Comparison of ENCODE assay signal across 7 cellular contexts in the genomic region with DNA sequence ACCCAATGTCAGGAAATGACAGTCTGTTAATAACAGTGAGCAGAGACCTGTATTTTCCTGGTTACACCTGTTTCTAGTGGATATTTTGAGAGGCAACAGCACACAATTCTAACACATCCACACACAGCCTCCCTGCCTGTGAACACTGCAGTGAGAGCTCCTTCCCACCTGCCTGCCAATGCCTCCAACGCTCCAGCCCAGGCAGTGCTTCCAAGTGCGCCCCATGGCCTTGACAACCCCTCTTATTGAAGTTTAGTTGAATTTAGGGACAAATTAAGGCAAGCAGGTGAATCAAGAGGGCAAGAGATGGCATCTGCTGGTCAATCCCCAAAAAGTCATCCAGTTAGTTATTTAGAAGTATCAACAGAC. TPM values are rescaled to one million over a fixed set of nuclear protein-coding genes. Genes with fewer than 3 reads are reported as not detected.
A peak's percentile ranks its signal among the peaks of the same experiment; 100 is the strongest.
DNase-seq lines count a peak whose midpoint lies in the region; ATAC-seq lines count a peak whose summit lies in the region.
"Had no signal": no experiment of that assay in that cellular context is flagged by ENCODE, and none has a peak within 500 bp of the region (broad histone marks: within the 10 kb centered on the region; RNA-seq: fewer than 3 reads in every experiment).

No MANE protein-coding gene starts in this region.

- no peak overlapping the region for H3K9ac ChIP-seq in Karpas-422 (ENCODE audit: low read length)

- ATAC-seq in activated CD8-positive, alpha-beta T cell treated with anti-CD3 and anti-CD28 coated beads, Interleukin-2, amount 10 ng/mL, durations not matched to agents 7 days and 5 days = no peak
- no peak for ATAC-seq in GM18873 (IDR thresholded peaks at IDR 0.05; ENCODE audit: low FRiP score, unreplicated experiment)

- DNase-seq in CD4-positive, alpha-beta memory T cell = no peak
- DNase-seq in activated CD8-positive, alpha-beta T cell treated with anti-CD3 and anti-CD28 coated beads, Interleukin-2, amount 10 ng/mL, durations not matched to agents 7 days and 5 days = no peak
- DNase-seq in myocyte (ENCODE audit: low read depth) (peak; percentile 20), Karpas-422 (no peak), SJCRH30 (no peak)
- DNase-seq: NCI-H1048 had no signal

- no peaks in the 10 kb centered on the region for H3K79me2 ChIP-seq in Karpas-422 (ENCODE audit: low read length)

- H3K9me3 Mint-ChIP-seq in CD4-positive, alpha-beta memory T cell = no peaks in the 10 kb centered on the region
- no peaks in the 10 kb centered on the region for H3K9me3 Mint-ChIP-seq in activated CD8-positive, alpha-beta T cell treated with anti-CD3 and anti-CD28 coated beads, Interleukin-2, amount 10 ng/mL, durations not matched to agents 7 days and 5 days (ENCODE audit: insufficient read depth)

- no peak overlapping the region for H3K4me3 ChIP-seq in CD4-positive, alpha-beta memory T cell (ENCODE audit: low read length in 2 of 2)
- H3K4me3 ChIP-seq in Karpas-422 (ENCODE audit: low read length) (no peak overlapping the region), SJCRH30 (no peak overlapping the region)

- peaks cover 24 to 46% (median 34%) of the 10 kb centered on the region in 4 donors for H3K4me1 Mint-ChIP-seq in CD4-positive, alpha-beta memory T cell
- peaks cover 63% of the 10 kb centered on the region for H3K4me1 Mint-ChIP-seq in activated CD8-positive, alpha-beta T cell treated with anti-CD3 and anti-CD28 coated beads, Interleukin-2, amount 10 ng/mL, durations not matched to agents 7 days and 5 days (ENCODE audit: low read depth)

- no peaks in the 10 kb centered on the region for H3K27me3 ChIP-seq in CD4-positive, alpha-beta memory T cell (ENCODE audit: insufficient read depth, low read length)
- H3K27me3 ChIP-seq in Karpas-422 (ENCODE audit: low read length) = no peaks in the 10 kb centered on the region
- H3K27me3 ChIP-seq in SJCRH30 = no peaks in the 10 kb centered on the region

- H3K9me2 ChIP-seq in Karpas-422 (replicated peaks; ENCODE audit: insufficient read depth, low read length) = no peaks in the 10 kb centered on the region

- POLR2A ChIA-PET in CD4-positive, alpha-beta memory T cell (lab: Charles Lee; ENCODE audit: partially characterized antibody) = interaction anchor here (0.9 to 6.1 kb wide), 5 partner anchors 11 to 158 kb away, joined by 3 to 50 read pairs (median 7); a partner anchor contains a TSS
- POLR2A ChIA-PET in activated CD8-positive, alpha-beta T cell treated with anti-CD3 and anti-CD28 coated beads, Interleukin-2, amount 10 ng/mL, durations not matched to agents 7 days and 5 days (lab: Charles Lee) = interaction anchor here (0.5 to 6.1 kb wide), 4 partner anchors 11 to 37 kb away, joined by 3 to 66 read pairs (median 5); a partner anchor contains a TSS

- H3K36me3 Mint-ChIP-seq in CD4-positive, alpha-beta memory T cell = peaks cover 52 to 61% of the 10 kb centered on the region in 2 donors
- H3K36me3 Mint-ChIP-seq in activated CD8-positive, alpha-beta T cell treated with anti-CD3 and anti-CD28 coated beads, Interleukin-2, amount 10 ng/mL, durations not matched to agents 7 days and 5 days (ENCODE audit: low read depth) = peaks cover 60% of the 10 kb centered on the region

- peak overlapping the region in 1 of 8 donors; percentile 36 for H3K4me3 Mint-ChIP-seq in CD4-positive, alpha-beta memory T cell
- peak overlapping the region; percentile 7 for H3K4me3 Mint-ChIP-seq in activated CD8-positive, alpha-beta T cell treated with anti-CD3 and anti-CD28 coated beads, Interleukin-2, amount 10 ng/mL, durations not matched to agents 7 days and 5 days

- no peak overlapping the region for H3K4me2 ChIP-seq in Karpas-422 (ENCODE audit: low read depth, low read length, poor library complexity, severe bottlenecking)

- H3K27ac ChIP-seq in CD4-positive, alpha-beta memory T cell (ENCODE audit: low read depth, low read length) = peak overlapping the region; percentile 53
- no peak overlapping the region for H3K27ac ChIP-seq in Karpas-422 (ENCODE audit: low read length)
- H3K27ac ChIP-seq in SJCRH30 = no peak overlapping the region

- no peak overlapping the region for H2AFZ ChIP-seq in Karpas-422 (ENCODE audit: low read length)

- H4K20me1 ChIP-seq in Karpas-422 (ENCODE audit: insufficient read depth, low read depth, low read length) = peaks cover 5% of the 10 kb centered on the region; the same call in 1 of the 2 replicates

- intact Hi-C loops in CD4-positive, alpha-beta memory T cell (cut with micrococcal nuclease) = loop anchor here (1.0 kb wide), 2 partner anchors 157 to 192 kb away; no protein-coding TSS in a partner anchor

- H3K27me3 Mint-ChIP-seq in CD4-positive, alpha-beta memory T cell = no peaks in the 10 kb centered on the region
- no peaks in the 10 kb centered on the region for H3K27me3 Mint-ChIP-seq in activated CD8-positive, alpha-beta T cell treated with anti-CD3 and anti-CD28 coated beads, Interleukin-2, amount 10 ng/mL, durations not matched to agents 7 days and 5 days (ENCODE audit: low read depth)

- CTCF ChIA-PET in CD4-positive, alpha-beta memory T cell (lab: Charles Lee; ENCODE audit: partially characterized antibody) = interaction anchor here (1.3 to 6.4 kb wide), 10 partner anchors 10 to 192 kb away, joined by 3 to 54 read pairs (median 12); a partner anchor contains a TSS
- CTCF ChIA-PET in activated CD8-positive, alpha-beta T cell treated with anti-CD3 and anti-CD28 coated beads, Interleukin-2, amount 10 ng/mL, durations not matched to agents 7 days and 5 days (lab: Charles Lee) = interaction anchor here (1.0 to 7.1 kb wide), 9 partner anchors 11 to 193 kb away, joined by 3 to 126 read pairs (median 19); a partner anchor contains a TSS

- peak overlapping the region; percentile 38 to 94 (median 92) for H3K27ac Mint-ChIP-seq in CD4-positive, alpha-beta memory T cell
- peak overlapping the region; percentile 91 for H3K27ac Mint-ChIP-seq in activated CD8-positive, alpha-beta T cell treated with anti-CD3 and anti-CD28 coated beads, Interleukin-2, amount 10 ng/mL, durations not matched to agents 7 days and 5 days

- H3K9me3 ChIP-seq in CD4-positive, alpha-beta memory T cell (ENCODE audit: control insufficient read depth in 1 of 2, low read length in 2 of 2) = no peaks in the 10 kb centered on the region
- H3K9me3 ChIP-seq in Karpas-422 (ENCODE audit: low read length) (no peaks in the 10 kb centered on the region), SJCRH30 (replicated peaks) (no peaks in the 10 kb centered on the region)

- H3K36me3 ChIP-seq in CD4-positive, alpha-beta memory T cell (ENCODE audit: insufficient read depth, low read length) = peaks cover 54% of the 10 kb centered on the region
- H3K36me3 ChIP-seq in Karpas-422 (ENCODE audit: insufficient read depth, low read length) (peaks cover 22% of the 10 kb centered on the region), SJCRH30 (peaks cover 57% of the 10 kb centered on the region)

- H3K4me1 ChIP-seq in CD4-positive, alpha-beta memory T cell (ENCODE audit: insufficient read depth, low read length) = peaks cover 36% of the 10 kb centered on the region
- H3K4me1 ChIP-seq in Karpas-422 (ENCODE audit: low read length) (no peaks in the 10 kb centered on the region), SJCRH30 (peaks cover 6% of the 10 kb centered on the region)

RNA-seq across cellular contexts. Expression of a gene that starts 4.7 kb away (rescaled TPM):
- total RNA-seq in CD4-positive, alpha-beta memory T cell = 1 to 10 TPM; 6.3 to 9.2 TPM
- 10 to 100 TPM in 1 of 2 donors, 1 to 10 TPM in 1; 5.3 to 15.0 TPM for polyA plus RNA-seq in CD4-positive, alpha-beta memory T cell
- total RNA-seq in activated CD8-positive, alpha-beta T cell treated with anti-CD3 and anti-CD28 coated beads, Interleukin-2, amount 10 ng/mL, durations not matched to agents 7 days and 5 days = 10 to 100 TPM; 12.4 to 13.3 TPM
- total RNA-seq in myocyte = 716 and 760 TPM in 2 replicates
- polyA plus RNA-seq in myocyte (2012) = 625 TPM
- total RNA-seq in Karpas-422 (2014; rRNA removed; shearing (Covaris generic); ENCODE audit: low replicate concordance) = 0.45 TPM in 1 of 2 replicates, not detected in the other
- total RNA-seq in SJCRH30 (2014; rRNA removed; shearing (Covaris generic)) = 245 and 247 TPM in 2 replicates

RNA-seq across cellular contexts. Expression of a gene that starts 11.0 kb away (rescaled TPM):
- total RNA-seq in CD4-positive, alpha-beta memory T cell = 10 to 100 TPM; 59.4 to 62.1 TPM
- polyA plus RNA-seq in CD4-positive, alpha-beta memory T cell = 10 to 100 TPM; 22.1 to 40.7 TPM
- 10 to 100 TPM; 59.3 to 61.2 TPM for total RNA-seq in activated CD8-positive, alpha-beta T cell treated with anti-CD3 and anti-CD28 coated beads, Interleukin-2, amount 10 ng/mL, durations not matched to agents 7 days and 5 days
- 22.5 and 33.8 TPM in 2 replicates for total RNA-seq in myocyte
- 31.8 TPM for polyA plus RNA-seq in myocyte (2012)
- total RNA-seq in Karpas-422 (2014; rRNA removed; shearing (Covaris generic); ENCODE audit: low replicate concordance) = 16.2 and 20.5 TPM in 2 replicates
- total RNA-seq in SJCRH30 (2014; rRNA removed; shearing (Covaris generic)) = 36.4 and 39.8 TPM in 2 replicates

RNA-seq across cellular contexts. Expression of a gene that starts 11.2 kb away (rescaled TPM):
- total RNA-seq in CD4-positive, alpha-beta memory T cell = 10 to 100 TPM; 75.5 to 81.4 TPM
- 100 to 1,000 TPM; 134 to 156 TPM for polyA plus RNA-seq in CD4-positive, alpha-beta memory T cell
- total RNA-seq in activated CD8-positive, alpha-beta T cell treated with anti-CD3 and anti-CD28 coated beads, Interleukin-2, amount 10 ng/mL, durations not matched to agents 7 days and 5 days = 10 to 100 TPM; 39.6 to 44.7 TPM
- total RNA-seq in myocyte = 34.8 and 35.8 TPM in 2 replicates
- polyA plus RNA-seq in myocyte (2012) = 40.8 TPM
- 43.4 and 72.4 TPM in 2 replicates for total RNA-seq in Karpas-422 (2014; rRNA removed; shearing (Covaris generic); ENCODE audit: low replicate concordance)
- total RNA-seq in SJCRH30 (2014; rRNA removed; shearing (Covaris generic)) = 33.3 and 39.5 TPM in 2 replicates

RNA-seq across cellular contexts. Expression of a gene that starts 21.7 kb away (rescaled TPM):
- 100 to 1,000 TPM; 327 to 330 TPM for total RNA-seq in CD4-positive, alpha-beta memory T cell
- polyA plus RNA-seq in CD4-positive, alpha-beta memory T cell = 100 to 1,000 TPM in 1 of 2 donors, 10 to 100 TPM in 1; 67.6 to 111 TPM
- total RNA-seq in activated CD8-positive, alpha-beta T cell treated with anti-CD3 and anti-CD28 coated beads, Interleukin-2, amount 10 ng/mL, durations not matched to agents 7 days and 5 days = 100 to 1,000 TPM; 420 to 444 TPM
- total RNA-seq in myocyte = 154 and 180 TPM in 2 replicates
- 124 TPM for polyA plus RNA-seq in myocyte (2012)
- 328 and 459 TPM in 2 replicates for total RNA-seq in Karpas-422 (2014; rRNA removed; shearing (Covaris generic); ENCODE audit: low replicate concordance)
- 516 and 599 TPM in 2 replicates for total RNA-seq in SJCRH30 (2014; rRNA removed; shearing (Covaris generic))

RNA-seq across cellular contexts. Expression of a gene that starts 22.5 kb away (rescaled TPM):
- total RNA-seq in CD4-positive, alpha-beta memory T cell = 10 to 100 TPM; 32.7 to 37.8 TPM
- 10 to 100 TPM; 23.1 to 34.7 TPM for polyA plus RNA-seq in CD4-positive, alpha-beta memory T cell
- 10 to 100 TPM; 22.1 to 22.8 TPM for total RNA-seq in activated CD8-positive, alpha-beta T cell treated with anti-CD3 and anti-CD28 coated beads, Interleukin-2, amount 10 ng/mL, durations not matched to agents 7 days and 5 days
- total RNA-seq in myocyte = 44.1 and 47.2 TPM in 2 replicates
- 32.8 TPM for polyA plus RNA-seq in myocyte (2012)
- total RNA-seq in Karpas-422 (2014; rRNA removed; shearing (Covaris generic); ENCODE audit: low replicate concordance) = 19.1 and 34.3 TPM in 2 replicates
- total RNA-seq in SJCRH30 (2014; rRNA removed; shearing (Covaris generic)) = 35.5 and 40.4 TPM in 2 replicates

Comparison
In these comparisons a context has a peak if more than half of its experiments do, and no peak if none do; other contexts are left out.
1. RNA of a gene that starts 4.7 kb away (total RNA-seq): 716 to 760 TPM in myocyte and 245 to 247 TPM in SJCRH30; 12.4 to 13.3 TPM in activated CD8-positive, alpha-beta T cell treated with anti-CD3 and anti-CD28 coated beads, Interleukin-2, amount 10 ng/mL, durations not matched to agents 7 days and 5 days, 6.3 to 9.2 TPM in CD4-positive, alpha-beta memory T cell and 0.45 TPM in Karpas-422; every median in the first group is over 10 times any median in the second.